ENCODE assay signal across 23 cellular contexts in genomic region chr4:6293661-6294060, GRCh38.
"Had no signal": no experiment of that assay in that cellular context is flagged by ENCODE, and none has a peak within 500 bp of the region (broad histone marks: within the 10 kb centered on the region; RNA-seq: fewer than 3 reads in every experiment).

No MANE protein-coding gene starts in this region.

- H3K27me3 ChIP-seq: colonic mucosa, esophagus squamous epithelium, gastrocnemius medialis, heart right ventricle, left lung had no signal

- H3K4me1 Mint-ChIP-seq: endodermal cell, mesothelial cell of epicardium had no signal

- H3K4me1 ChIP-seq: colonic mucosa, gastrocnemius medialis, heart right ventricle, left lung, lower lobe of right lung had no signal

- H3K27ac Mint-ChIP-seq: dendritic cell treated with granulocyte-macrophage colony-stimulating factor and Interleukin-4, amounts not matched to agents 40 ng/mL and 50 ng/mL, for 4 days; effector memory CD8-positive, alpha-beta T cell; endodermal cell; mesothelial cell of epicardium had no signal

- H3K9me3 ChIP-seq: colonic mucosa, esophagus squamous epithelium, gastrocnemius medialis, heart right ventricle, left lung, lower lobe of right lung had no signal

- H3K27ac ChIP-seq: colonic mucosa, epithelial cell of prostate, esophagus squamous epithelium, gastrocnemius medialis, heart right ventricle, left lung, lower lobe of right lung had no signal

- H3K9me3 Mint-ChIP-seq: dendritic cell treated with granulocyte-macrophage colony-stimulating factor and Interleukin-4, amounts not matched to agents 40 ng/mL and 50 ng/mL, for 4 days; effector memory CD8-positive, alpha-beta T cell; endodermal cell; mesothelial cell of epicardium had no signal

- H3K4me3 Mint-ChIP-seq: dendritic cell treated with granulocyte-macrophage colony-stimulating factor and Interleukin-4, amounts not matched to agents 40 ng/mL and 50 ng/mL, for 4 days; effector memory CD8-positive, alpha-beta T cell; endodermal cell; mesothelial cell of epicardium had no signal

- H3K27me3 Mint-ChIP-seq: dendritic cell treated with granulocyte-macrophage colony-stimulating factor and Interleukin-4, amounts not matched to agents 40 ng/mL and 50 ng/mL, for 4 days; effector memory CD8-positive, alpha-beta T cell had no signal

- H3K36me3 ChIP-seq: colonic mucosa had no signal

- DNase-seq: colonic mucosa; cortex of kidney; effector CD8-positive, alpha-beta T cell; effector memory CD8-positive, alpha-beta T cell; endodermal cell; erythroblast; esophagus squamous epithelium; foreskin fibroblast; foreskin melanocyte; gastrocnemius medialis; glutamatergic neuron; head of caudate nucleus; heart right ventricle; hippocampal formation; left cardiac atrium; left ventricle myocardium superior; lower lobe of right lung; mesenchymal stem cell had no signal

- H3K4me3 ChIP-seq: colonic mucosa, esophagus squamous epithelium, gastrocnemius medialis, heart right ventricle, left lung, lower lobe of right lung had no signal

- ATAC-seq: effector memory CD8-positive, alpha-beta T cell; esophagus mucosa; gastrocnemius medialis; heart right ventricle; left cardiac atrium; left lung; left ventricle myocardium superior; lower lobe of right lung had no signal
